1 cellular context compared by ENCODE assay signal in the genomic region with DNA sequence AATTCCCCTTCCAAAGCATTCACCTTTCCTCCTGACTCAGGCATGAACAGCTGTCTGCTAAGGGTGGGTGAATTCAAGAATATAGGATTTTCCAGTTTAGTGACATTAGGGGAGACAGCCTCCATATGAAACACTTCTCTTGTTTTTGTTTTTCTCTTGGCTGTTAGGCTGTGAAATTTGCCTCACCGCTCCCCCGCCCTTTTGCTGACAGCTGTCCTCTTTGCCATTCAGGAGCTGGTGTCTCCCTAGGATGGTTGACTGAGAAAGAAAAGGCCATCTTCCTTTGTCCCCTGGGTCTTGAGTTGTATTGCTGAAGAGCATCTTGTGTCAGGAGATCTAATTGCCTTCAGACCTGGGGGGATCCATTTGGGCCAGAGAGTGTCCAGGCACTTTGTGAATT.
TF ChIP-seq lines count a peak whose summit lies in the region.

No MANE protein-coding gene starts in this region.

TF ChIP-seq in GM23338, 12 proteins besides CTCF, POLR2A, EP300 and RAD21 (continued from another document):
- TF ChIP-seq, protein P1, sequence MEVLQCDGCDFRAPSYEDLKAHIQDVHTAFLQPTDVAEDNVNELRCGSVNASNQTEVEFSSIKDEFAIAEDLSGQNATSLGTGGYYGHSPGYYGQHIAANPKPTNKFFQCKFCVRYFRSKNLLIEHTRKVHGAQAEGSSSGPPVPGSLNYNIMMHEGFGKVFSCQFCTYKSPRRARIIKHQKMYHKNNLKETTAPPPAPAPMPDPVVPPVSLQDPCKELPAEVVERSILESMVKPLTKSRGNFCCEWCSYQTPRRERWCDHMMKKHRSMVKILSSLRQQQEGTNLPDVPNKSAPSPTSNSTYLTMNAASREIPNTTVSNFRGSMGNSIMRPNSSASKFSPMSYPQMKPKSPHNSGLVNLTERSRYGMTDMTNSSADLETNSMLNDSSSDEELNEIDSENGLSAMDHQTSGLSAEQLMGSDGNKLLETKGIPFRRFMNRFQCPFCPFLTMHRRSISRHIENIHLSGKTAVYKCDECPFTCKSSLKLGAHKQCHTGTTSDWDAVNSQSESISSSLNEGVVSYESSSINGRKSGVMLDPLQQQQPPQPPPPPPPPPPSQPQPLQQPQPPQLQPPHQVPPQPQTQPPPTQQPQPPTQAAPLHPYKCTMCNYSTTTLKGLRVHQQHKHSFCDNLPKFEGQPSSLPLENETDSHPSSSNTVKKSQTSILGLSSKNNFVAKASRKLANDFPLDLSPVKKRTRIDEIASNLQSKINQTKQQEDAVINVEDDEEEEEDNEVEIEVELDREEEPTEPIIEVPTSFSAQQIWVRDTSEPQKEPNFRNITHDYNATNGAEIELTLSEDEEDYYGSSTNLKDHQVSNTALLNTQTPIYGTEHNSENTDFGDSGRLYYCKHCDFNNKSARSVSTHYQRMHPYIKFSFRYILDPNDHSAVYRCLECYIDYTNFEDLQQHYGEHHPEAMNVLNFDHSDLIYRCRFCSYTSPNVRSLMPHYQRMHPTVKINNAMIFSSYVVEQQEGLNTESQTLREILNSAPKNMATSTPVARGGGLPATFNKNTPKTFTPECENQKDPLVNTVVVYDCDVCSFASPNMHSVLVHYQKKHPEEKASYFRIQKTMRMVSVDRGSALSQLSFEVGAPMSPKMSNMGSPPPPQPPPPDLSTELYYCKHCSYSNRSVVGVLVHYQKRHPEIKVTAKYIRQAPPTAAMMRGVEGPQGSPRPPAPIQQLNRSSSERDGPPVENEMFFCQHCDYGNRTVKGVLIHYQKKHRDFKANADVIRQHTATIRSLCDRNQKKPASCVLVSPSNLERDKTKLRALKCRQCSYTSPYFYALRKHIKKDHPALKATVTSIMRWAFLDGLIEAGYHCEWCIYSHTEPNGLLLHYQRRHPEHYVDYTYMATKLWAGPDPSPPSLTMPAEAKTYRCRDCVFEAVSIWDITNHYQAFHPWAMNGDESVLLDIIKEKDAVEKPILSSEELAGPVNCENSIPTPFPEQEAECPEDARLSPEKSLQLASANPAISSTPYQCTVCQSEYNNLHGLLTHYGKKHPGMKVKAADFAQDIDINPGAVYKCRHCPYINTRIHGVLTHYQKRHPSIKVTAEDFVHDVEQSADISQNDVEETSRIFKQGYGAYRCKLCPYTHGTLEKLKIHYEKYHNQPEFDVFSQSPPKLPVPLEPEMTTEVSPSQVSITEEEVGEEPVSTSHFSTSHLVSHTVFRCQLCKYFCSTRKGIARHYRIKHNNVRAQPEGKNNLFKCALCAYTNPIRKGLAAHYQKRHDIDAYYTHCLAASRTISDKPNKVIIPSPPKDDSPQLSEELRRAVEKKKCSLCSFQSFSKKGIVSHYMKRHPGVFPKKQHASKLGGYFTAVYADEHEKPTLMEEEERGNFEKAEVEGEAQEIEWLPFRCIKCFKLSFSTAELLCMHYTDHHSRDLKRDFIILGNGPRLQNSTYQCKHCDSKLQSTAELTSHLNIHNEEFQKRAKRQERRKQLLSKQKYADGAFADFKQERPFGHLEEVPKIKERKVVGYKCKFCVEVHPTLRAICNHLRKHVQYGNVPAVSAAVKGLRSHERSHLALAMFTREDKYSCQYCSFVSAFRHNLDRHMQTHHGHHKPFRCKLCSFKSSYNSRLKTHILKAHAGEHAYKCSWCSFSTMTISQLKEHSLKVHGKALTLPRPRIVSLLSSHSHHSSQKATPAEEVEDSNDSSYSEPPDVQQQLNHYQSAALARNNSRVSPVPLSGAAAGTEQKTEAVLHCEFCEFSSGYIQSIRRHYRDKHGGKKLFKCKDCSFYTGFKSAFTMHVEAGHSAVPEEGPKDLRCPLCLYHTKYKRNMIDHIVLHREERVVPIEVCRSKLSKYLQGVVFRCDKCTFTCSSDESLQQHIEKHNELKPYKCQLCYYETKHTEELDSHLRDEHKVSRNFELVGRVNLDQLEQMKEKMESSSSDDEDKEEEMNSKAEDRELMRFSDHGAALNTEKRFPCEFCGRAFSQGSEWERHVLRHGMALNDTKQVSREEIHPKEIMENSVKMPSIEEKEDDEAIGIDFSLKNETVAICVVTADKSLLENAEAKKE (CRISPR knock-in tag; IDR thresholded peaks at IDR 0.05): no peak
- TF ChIP-seq ETS1 (IDR thresholded peaks at IDR 0.05): no peak
